29 cellular contexts compared by ENCODE assay signal in the genomic region with DNA sequence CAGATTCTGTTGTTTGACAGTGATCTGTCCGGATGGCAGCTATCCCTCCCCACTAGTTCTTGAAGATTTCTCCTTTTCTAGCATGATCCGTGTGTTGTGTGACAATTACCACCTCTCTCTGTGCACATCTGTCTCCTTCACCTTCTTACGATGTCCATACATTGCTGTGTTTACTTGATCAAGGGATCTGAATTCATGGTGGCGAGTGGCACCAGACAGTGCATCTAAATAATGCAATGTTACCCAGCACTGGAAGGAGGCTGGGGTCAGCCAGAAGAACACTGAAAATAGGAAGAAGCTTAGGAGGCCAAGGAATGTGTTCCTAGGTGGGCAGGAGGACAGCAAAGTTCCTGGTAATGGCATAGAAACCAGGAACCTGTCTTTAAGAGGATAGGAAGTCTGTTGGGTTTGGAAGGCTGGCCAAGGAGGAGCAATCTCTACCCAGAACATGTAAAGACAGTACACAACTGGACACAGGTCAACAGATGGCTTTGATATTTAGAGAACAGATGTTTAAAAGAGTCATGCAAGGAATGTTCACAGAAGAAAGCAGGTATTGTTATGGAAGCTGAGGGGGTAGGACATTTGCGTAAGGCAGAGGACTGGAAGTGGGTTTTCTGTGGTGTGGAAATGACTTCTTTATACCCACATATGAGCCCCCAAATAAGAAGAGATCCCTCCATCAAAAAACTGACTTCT.
"Had no signal": no experiment of that assay in that cellular context is flagged by ENCODE, and none has a peak within 500 bp of the region (broad histone marks: within the 10 kb centered on the region; RNA-seq: fewer than 3 reads in every experiment).

No MANE protein-coding gene starts in this region.

- H3K9ac ChIP-seq: neural progenitor cell had no signal

- H3K36me3 ChIP-seq: neural progenitor cell, transverse colon had no signal

- H3K27ac Mint-ChIP-seq: activated CD8-positive, alpha-beta T cell treated with anti-CD3 and anti-CD28 coated beads for 36 hours; activated naive CD4-positive, alpha-beta T cell treated with anti-CD3 and anti-CD28 coated beads, Interleukin-2, amount 50 U/mL, for 24 hours; activated naive CD8-positive, alpha-beta T cell treated with anti-CD3 and anti-CD28 coated beads, Interleukin-2, amount 50 U/mL, for 24 hours; activated T-helper 17 cell treated with anti-CD3 and anti-CD28 coated beads, Interleukin-2, amount 50 U/mL, for 72 hours; immature natural killer cell; memory B cell; naive thymus-derived CD8-positive, alpha-beta T cell; neural progenitor cell; T-helper 17 cell had no signal

- H3K27ac ChIP-seq: epithelial cell of prostate, neural progenitor cell, testis, transverse colon had no signal

- ATAC-seq: activated CD8-positive, alpha-beta T cell treated with anti-CD3 and anti-CD28 coated beads for 36 hours; activated naive CD8-positive, alpha-beta T cell treated with anti-CD3 and anti-CD28 coated beads, Interleukin-2, amount 50 U/mL, for 24 hours; activated T-cell treated with anti-CD3 and anti-CD28 coated beads, Interleukin-2, amount 50 U/mL, for 4 hours; activated T-helper 17 cell treated with anti-CD3 and anti-CD28 coated beads, Interleukin-2, amount 50 U/mL, for 72 hours; left colon; naive thymus-derived CD8-positive, alpha-beta T cell; right cardiac atrium; stimulated activated naive CD8-positive, alpha-beta T cell treated with anti-CD3 and anti-CD28 coated beads, Interleukin-15, Interleukin-2, amounts not matched to agents 100 U/mL and 50 U/mL, for 24 hours; T-helper 17 cell had no signal

- DNase-seq: activated CD4-positive, alpha-beta T cell treated with anti-CD3 and anti-CD28 coated beads for 1 hour; activated CD4-positive, alpha-beta T cell treated with anti-CD3 and anti-CD28 coated beads, Interleukin-2, amount 50 U/mL, for 1 hour; activated CD8-positive, alpha-beta T cell treated with anti-CD3 and anti-CD28 coated beads for 36 hours; activated gamma-delta T cell treated with Interleukin-2 at 50 U/mL for 16 hours; activated naive CD8-positive, alpha-beta T cell treated with anti-CD3 and anti-CD28 coated beads, Interleukin-2, amount 50 U/mL, for 24 hours; activated T-cell treated with anti-CD3 and anti-CD28 coated beads, Interleukin-2, amount 50 U/mL, for 4 hours; amygdala; dermis blood vessel endothelial cell; effector CD8-positive, alpha-beta T cell; glutamatergic neuron; immature natural killer cell; kidney; left colon; midbrain; naive thymus-derived CD8-positive, alpha-beta T cell; posterior cingulate gyrus; right cardiac atrium; stimulated activated CD4-positive, alpha-beta T cell treated with anti-CD3 and anti-CD28 coated beads, Interleukin-12 subunit alpha, Interleukin-12 subunit beta, amount 100 ng/mL, for 4 hours; stimulated activated CD4-positive, alpha-beta T cell treated with anti-CD3 and anti-CD28 coated beads, Interleukin-4, amount 100 ng/mL, for 1 hour; stimulated activated naive CD8-positive, alpha-beta T cell treated with anti-CD3 and anti-CD28 coated beads, Interleukin-15, Interleukin-2, amounts not matched to agents 100 U/mL and 50 U/mL, for 24 hours; T-helper 17 cell; T1000; testis; transverse colon had no signal

- H3K4me2 ChIP-seq: neural progenitor cell had no signal

- H3K4me3 ChIP-seq: neural progenitor cell, testis, transverse colon had no signal

- H3K4me1 ChIP-seq: testis, transverse colon had no signal

- H3K9me3 Mint-ChIP-seq: activated CD8-positive, alpha-beta T cell treated with anti-CD3 and anti-CD28 coated beads for 36 hours; activated naive CD4-positive, alpha-beta T cell treated with anti-CD3 and anti-CD28 coated beads, Interleukin-2, amount 50 U/mL, for 24 hours; activated naive CD8-positive, alpha-beta T cell treated with anti-CD3 and anti-CD28 coated beads, Interleukin-2, amount 50 U/mL, for 24 hours; activated T-cell treated with anti-CD3 and anti-CD28 coated beads, Interleukin-2, amount 50 U/mL, for 4 hours; activated T-helper 17 cell treated with anti-CD3 and anti-CD28 coated beads, Interleukin-2, amount 50 U/mL, for 72 hours; immature natural killer cell; memory B cell; naive thymus-derived CD8-positive, alpha-beta T cell had no signal

- H3K9me3 ChIP-seq: testis, transverse colon had no signal

- H3K4me3 Mint-ChIP-seq: activated CD8-positive, alpha-beta T cell treated with anti-CD3 and anti-CD28 coated beads for 36 hours; activated naive CD4-positive, alpha-beta T cell treated with anti-CD3 and anti-CD28 coated beads, Interleukin-2, amount 50 U/mL, for 24 hours; activated naive CD8-positive, alpha-beta T cell treated with anti-CD3 and anti-CD28 coated beads, Interleukin-2, amount 50 U/mL, for 24 hours; activated T-cell treated with anti-CD3 and anti-CD28 coated beads, Interleukin-2, amount 50 U/mL, for 4 hours; activated T-helper 17 cell treated with anti-CD3 and anti-CD28 coated beads, Interleukin-2, amount 50 U/mL, for 72 hours; immature natural killer cell; memory B cell; naive thymus-derived CD8-positive, alpha-beta T cell; neural progenitor cell; T-helper 17 cell had no signal

- H3K36me3 Mint-ChIP-seq: activated naive CD4-positive, alpha-beta T cell treated with anti-CD3 and anti-CD28 coated beads, Interleukin-2, amount 50 U/mL, for 24 hours; immature natural killer cell; memory B cell; naive thymus-derived CD8-positive, alpha-beta T cell; neural progenitor cell had no signal

- H3K27me3 ChIP-seq: neural progenitor cell, testis, transverse colon had no signal

- H3K4me1 Mint-ChIP-seq: activated naive CD4-positive, alpha-beta T cell treated with anti-CD3 and anti-CD28 coated beads, Interleukin-2, amount 50 U/mL, for 24 hours; activated naive CD8-positive, alpha-beta T cell treated with anti-CD3 and anti-CD28 coated beads, Interleukin-2, amount 50 U/mL, for 24 hours; activated T-helper 17 cell treated with anti-CD3 and anti-CD28 coated beads, Interleukin-2, amount 50 U/mL, for 72 hours; immature natural killer cell; memory B cell; naive thymus-derived CD8-positive, alpha-beta T cell; T-helper 17 cell had no signal
